In genomic region chr2:120552800-120553471, GRCh38 we compare ENCODE assay signal across 9 cellular contexts.
A peak's percentile ranks its signal among the peaks of the same experiment; 100 is the strongest.
DNase-seq lines count a peak whose midpoint lies in the region; ATAC-seq and TF ChIP-seq lines count a peak whose summit lies in the region.
"Had no signal": no experiment of that assay in that cellular context is flagged by ENCODE, and none has a peak within 500 bp of the region (broad histone marks: within the 10 kb centered on the region; RNA-seq: fewer than 3 reads in every experiment).

No MANE protein-coding gene starts in this region.

- H3K4me1 Mint-ChIP-seq in brain = peaks cover 26% of the 10 kb centered on the region

- peak overlapping the region; percentile 26; the same call in 1 of the 2 replicates for H3K27ac ChIP-seq in 22Rv1

- ATAC-seq in GM18867 (IDR thresholded peaks at IDR 0.05; ENCODE audit: unreplicated experiment) (peak; percentile 51), HG03139 (IDR thresholded peaks at IDR 0.05; ENCODE audit: unreplicated experiment) (no peak)

- DNase-seq in NCI-H226 (peak; percentile 92), iPS-NIHi11 (ENCODE audit: low spot score) (peak; percentile 96)
- DNase-seq in stimulated activated CD4-positive, alpha-beta T cell treated with anti-CD3 and anti-CD28 coated beads, Interleukin-2, amount 100 ng/mL, for 48 hours = peak; percentile 17 to 21
- no peak for DNase-seq in activated effector memory CD4-positive, alpha-beta T cell treated with Interleukin-2 at 50 U/mL for 16 hours

- TF ChIP-seq CTCF in 22Rv1 (IDR thresholded peaks at IDR 0.05) = peak; percentile 78
- TF ChIP-seq CTCF in brain (conservative IDR thresholded peaks at IDR 0.05) = peak; percentile 41 to 62

- peaks cover 22% of the 10 kb centered on the region for H3K27me3 Mint-ChIP-seq in brain

- H3K4me3 Mint-ChIP-seq in brain = peak overlapping the region in 2 of 5 experiments; percentile 4 to 44
- H3K4me3 Mint-ChIP-seq: dendritic cell treated with granulocyte-macrophage colony-stimulating factor and Interleukin-4, amounts not matched to agents 40 ng/mL and 50 ng/mL, for 4 days had no signal

- H3K36me3 Mint-ChIP-seq in brain = no peaks in the 10 kb centered on the region

- H3K9me3 Mint-ChIP-seq in brain = peaks cover 0 to 11% (median 0%) of the 10 kb centered on the region in 5 experiments
- H3K9me3 Mint-ChIP-seq: dendritic cell treated with granulocyte-macrophage colony-stimulating factor and Interleukin-4, amounts not matched to agents 40 ng/mL and 50 ng/mL, for 4 days had no signal

- H3K27ac Mint-ChIP-seq in brain = peak overlapping the region in 1 of 5 experiments; percentile 34
